ENCODE assay signal across 11 cellular contexts in the genomic region with DNA sequence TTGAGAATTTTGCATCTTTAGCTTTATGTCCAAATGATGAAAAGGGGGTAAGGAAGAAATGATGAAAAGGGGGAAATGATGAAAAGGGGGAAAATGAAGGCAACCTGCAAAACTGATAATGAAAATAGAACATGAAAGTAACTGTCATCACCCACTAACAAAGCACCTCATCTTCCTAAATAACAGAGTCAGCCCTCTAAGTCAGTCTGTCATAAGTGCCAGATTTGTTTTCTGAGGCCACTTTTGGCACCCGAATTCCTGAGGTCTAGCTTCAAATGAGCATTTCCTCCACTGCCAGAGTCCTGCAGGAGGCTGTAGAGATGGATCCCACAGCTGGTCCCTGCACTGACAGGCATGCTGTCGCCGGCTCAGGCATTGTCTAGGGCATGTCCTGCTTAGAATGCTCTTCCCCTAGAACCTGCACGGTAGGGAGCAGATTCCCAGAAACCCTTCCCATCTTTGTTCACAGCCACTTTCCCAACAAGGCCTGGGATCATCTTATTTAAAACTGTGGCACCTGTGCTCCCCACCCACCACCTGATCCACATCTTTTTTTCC. TPM values are rescaled to one million over a fixed set of nuclear protein-coding genes. Genes with fewer than 3 reads are reported as not detected.
A peak's percentile ranks its signal among the peaks of the same experiment; 100 is the strongest.
DNase-seq lines count a peak whose midpoint lies in the region; ATAC-seq, FAIRE-seq and TF ChIP-seq lines count a peak whose summit lies in the region.
"Had no signal": no experiment of that assay in that cellular context is flagged by ENCODE, and none has a peak within 500 bp of the region (broad histone marks: within the 10 kb centered on the region; RNA-seq: fewer than 3 reads in every experiment).

No MANE protein-coding gene starts in this region.

- H3K27ac Mint-ChIP-seq in dendritic cell treated with granulocyte-macrophage colony-stimulating factor and Interleukin-4, amounts not matched to agents 40 ng/mL and 50 ng/mL, for 4 days: peak overlapping the region; percentile 43

- H3K27me3 Mint-ChIP-seq in dendritic cell treated with granulocyte-macrophage colony-stimulating factor and Interleukin-4, amounts not matched to agents 40 ng/mL and 50 ng/mL, for 4 days: no peaks in the 10 kb centered on the region
- H3K27me3 Mint-ChIP-seq: brain had no signal

- no peak overlapping the region for H3K4me3 Mint-ChIP-seq in dendritic cell treated with granulocyte-macrophage colony-stimulating factor and Interleukin-4, amounts not matched to agents 40 ng/mL and 50 ng/mL, for 4 days

- H3K9me3 Mint-ChIP-seq in dendritic cell treated with granulocyte-macrophage colony-stimulating factor and Interleukin-4, amounts not matched to agents 40 ng/mL and 50 ng/mL, for 4 days: peaks cover 4% of the 10 kb centered on the region

- peaks cover 41% of the 10 kb centered on the region for H3K4me1 Mint-ChIP-seq in dendritic cell treated with granulocyte-macrophage colony-stimulating factor and Interleukin-4, amounts not matched to agents 40 ng/mL and 50 ng/mL, for 4 days (ENCODE audit: low read depth)

- H3K27me3 ChIP-seq in spleen (replicated peaks in 1 of 7): no peaks in the 10 kb centered on the region

- peaks cover 46% of the 10 kb centered on the region for H3K36me3 Mint-ChIP-seq in dendritic cell treated with granulocyte-macrophage colony-stimulating factor and Interleukin-4, amounts not matched to agents 40 ng/mL and 50 ng/mL, for 4 days (ENCODE audit: low read depth)

- H3K4me1 ChIP-seq in spleen: peaks cover 6 to 37% (median 20%) of the 10 kb centered on the region in 6 donors

- 72 to 86% (median 83%) methylated on average over 4 of the region's 4 CpGs for WGBS in spleen, 5 donors

- intact Hi-C loops in dendritic cell treated with granulocyte-macrophage colony-stimulating factor and Interleukin-4, amounts not matched to agents 40 ng/mL and 50 ng/mL, for 4 days (cut with micrococcal nuclease): no loop called here
- intact Hi-C loops in spleen (cut with DNase I; ENCODE audit: low total_unique reads): no loop called here

- ATAC-seq in GM19035 (IDR thresholded peaks at IDR 0.05; ENCODE audit: unreplicated experiment) (peak; percentile 35), HG02970 (IDR thresholded peaks at IDR 0.05; ENCODE audit: low FRiP score, unreplicated experiment) (peak; percentile 35), HG02840 (IDR thresholded peaks at IDR 0.05; ENCODE audit: low FRiP score, unreplicated experiment) (no peak)

- H3K27ac ChIP-seq in spleen: peak overlapping the region in 2 of 8 donors; percentile 41 to 53

- H3K4me3 ChIP-seq in GM12864 (ENCODE audit: low read depth, low read length): peak overlapping the region; percentile 27
- no peak overlapping the region for H3K4me3 ChIP-seq in spleen

- peaks cover 0 to 9% (median 2%) of the 10 kb centered on the region in 6 donors for H3K36me3 ChIP-seq in spleen

- TF ChIP-seq CTCF in GM12864 (IDR thresholded peaks at IDR 0.05; ENCODE audit: low read depth, low read length, missing control alignments): no peak
- TF ChIP-seq CTCF in spleen (IDR thresholded peaks at IDR 0.05 in 8 of 11, conservative IDR thresholded peaks at IDR 0.05 in 3 of 11): no peak

- peaks cover 0 to 15% (median 13%) of the 10 kb centered on the region in 8 donors for H3K9me3 ChIP-seq in spleen

- DNase-seq in GM12864 (ENCODE audit: low read depth) (no peak), urothelium cell line (ENCODE audit: low spot score) (no peak), NCI-H2029 (lab: John Stamatoyannopoulos, UW) (no peak), spleen (no peak)
- DNase-seq: islet precursor cell, occipital lobe had no signal

- no peak for FAIRE-seq in urothelium cell line (lab: Jason Lieb, UNC)

- no peak for TF ChIP-seq POLR2A in spleen (IDR thresholded peaks at IDR 0.05)

RNA-seq across cellular contexts. Expression of gene RAP2A, which starts 25.3 kb away (rescaled TPM):
- total RNA-seq in spleen: 10 to 100 TPM; 21.5 to 39.0 (median 32.1) TPM
- polyA plus RNA-seq in spleen: 10 to 100 TPM in 1 of 3 donors, 1 to 10 TPM in 2; 5.2 to 10.5 (median 8.0) TPM
